8 cellular contexts compared by ENCODE assay signal in the genomic region with DNA sequence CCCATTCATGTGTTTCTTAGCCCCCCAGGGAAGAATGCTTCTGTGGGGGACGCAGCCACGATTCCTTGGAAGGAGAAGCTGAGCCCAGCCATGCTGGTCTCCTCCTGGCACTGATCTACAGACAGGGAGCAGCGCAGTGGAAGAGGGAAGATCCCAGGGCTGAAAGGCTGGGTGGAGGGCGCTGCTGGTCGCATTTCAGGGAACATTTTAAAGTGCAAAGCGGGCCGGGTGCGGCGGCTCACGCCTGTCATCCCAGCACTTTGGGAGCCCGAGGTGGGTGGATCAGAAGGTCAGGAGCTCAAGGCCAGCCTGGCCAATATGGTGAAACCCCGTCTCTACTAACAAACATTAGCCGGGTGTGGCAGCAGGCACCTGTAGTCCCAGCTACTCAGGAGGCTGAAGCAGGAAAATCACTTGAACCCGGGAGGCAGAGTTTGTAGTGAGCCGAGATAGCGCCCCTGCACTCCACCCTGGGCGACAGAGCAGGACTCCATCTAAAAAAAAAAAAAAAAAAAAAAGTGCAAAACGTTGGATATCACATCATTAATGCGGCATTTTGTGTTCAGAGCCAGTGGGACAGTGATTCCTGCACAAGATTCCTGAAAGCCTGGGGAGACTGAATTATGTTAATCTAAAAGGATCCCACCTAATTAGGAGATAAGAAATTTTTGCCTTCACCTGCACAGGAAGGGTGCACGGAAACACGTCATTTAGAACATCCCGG. TPM values are rescaled to one million over a fixed set of nuclear protein-coding genes. Genes with fewer than 3 reads are reported as not detected.
DNase-seq lines count a peak whose midpoint lies in the region; ATAC-seq and TF ChIP-seq lines count a peak whose summit lies in the region.

No MANE protein-coding gene starts in this region.

- no peaks in the 10 kb centered on the region for H3K9me3 ChIP-seq in iPS-18c (ENCODE audit: control insufficient read depth, insufficient read depth, low read length)
- no peaks in the 10 kb centered on the region for H3K9me3 ChIP-seq in stomach smooth muscle (ENCODE audit: control insufficient read depth in 2 of 2, low read length in 2 of 2)

- intact Hi-C loops in activated B cell treated with CpG ODN at 0.5 μM for 24 hours (cut with micrococcal nuclease), result loop anchor here (1.0 kb wide), 1 partner anchor 447 kb away; a partner anchor contains a TSS

- POLR2A ChIA-PET in activated B cell treated with CpG ODN at 0.5 μM for 24 hours (lab: Charles Lee), result interaction anchor here (0.6 to 1.5 kb wide), 4 partner anchors 301 to 658 kb away, joined by 3 to 5 read pairs (median 3); a partner anchor contains a TSS

- H3K27ac Mint-ChIP-seq in T-helper 2 cell treated with Interferon-gamma antibody and Interleukin-4, amounts not matched to agents 5 μg/mL and 100 μg/mL, for 36 hours, result peak overlapping the region; percentile 63
- peak overlapping the region; percentile 50 for H3K27ac Mint-ChIP-seq in activated B cell treated with CpG ODN at 0.5 μM for 24 hours

- H3K4me3 ChIP-seq in iPS-18c (ENCODE audit: insufficient read depth, low read depth, low read length), result peak overlapping the region; percentile 72; the same call in 1 of the 2 replicates
- H3K4me3 ChIP-seq in stomach smooth muscle (ENCODE audit: low read length in 2 of 2), result peak overlapping the region; percentile 75 to 85

- H3K4me3 Mint-ChIP-seq in T-helper 2 cell treated with Interferon-gamma antibody and Interleukin-4, amounts not matched to agents 5 μg/mL and 100 μg/mL, for 36 hours, result peak overlapping the region; percentile 82
- peak overlapping the region; percentile 83 for H3K4me3 Mint-ChIP-seq in activated B cell treated with CpG ODN at 0.5 μM for 24 hours

- peak overlapping the region; percentile 71 to 86 for H3K9ac ChIP-seq in stomach smooth muscle (ENCODE audit: low read length in 2 of 2)

- peaks cover 12% of the 10 kb centered on the region for H3K36me3 Mint-ChIP-seq in T-helper 2 cell treated with Interferon-gamma antibody and Interleukin-4, amounts not matched to agents 5 μg/mL and 100 μg/mL, for 36 hours (ENCODE audit: low read depth)
- peaks cover 11% of the 10 kb centered on the region for H3K36me3 Mint-ChIP-seq in activated B cell treated with CpG ODN at 0.5 μM for 24 hours (ENCODE audit: low read depth)

- H3K27ac ChIP-seq in stomach smooth muscle (ENCODE audit: low read length), result no peak overlapping the region

- no peaks in the 10 kb centered on the region for H3K27me3 ChIP-seq in stomach smooth muscle (ENCODE audit: control insufficient read depth in 1 of 2, insufficient read depth in 2 of 2, low read length in 2 of 2)

- TF ChIP-seq CTCF in activated B cell treated with CpG ODN at 0.5 μM for 24 hours (IDR thresholded peaks at IDR 0.05), result no peak

- peaks cover 7 to 10% of the 10 kb centered on the region in 2 donors for H3K36me3 ChIP-seq in stomach smooth muscle (ENCODE audit: control insufficient read depth in 2 of 2, insufficient read depth in 2 of 2, low read length in 2 of 2)

- H3K27me3 Mint-ChIP-seq in T-helper 2 cell treated with Interferon-gamma antibody and Interleukin-4, amounts not matched to agents 5 μg/mL and 100 μg/mL, for 36 hours (ENCODE audit: low read depth), result peaks cover 5% of the 10 kb centered on the region
- no peaks in the 10 kb centered on the region for H3K27me3 Mint-ChIP-seq in activated B cell treated with CpG ODN at 0.5 μM for 24 hours

- H3K4me1 ChIP-seq in stomach smooth muscle (ENCODE audit: control insufficient read depth, insufficient read depth, low read length), result peaks cover 39% of the 10 kb centered on the region

- CTCF ChIA-PET in activated B cell treated with CpG ODN at 0.5 μM for 24 hours (lab: Charles Lee), result no interaction called here

- H3K9me3 Mint-ChIP-seq in T-helper 2 cell treated with Interferon-gamma antibody and Interleukin-4, amounts not matched to agents 5 μg/mL and 100 μg/mL, for 36 hours, result no peaks in the 10 kb centered on the region
- no peaks in the 10 kb centered on the region for H3K9me3 Mint-ChIP-seq in activated B cell treated with CpG ODN at 0.5 μM for 24 hours

- no peak for ATAC-seq in activated B cell treated with CpG ODN at 0.5 μM for 24 hours (ENCODE audit: low read depth)
- no peak for ATAC-seq in GM18907 (IDR thresholded peaks at IDR 0.05; ENCODE audit: unreplicated experiment)

- H3K4me1 Mint-ChIP-seq in T-helper 2 cell treated with Interferon-gamma antibody and Interleukin-4, amounts not matched to agents 5 μg/mL and 100 μg/mL, for 36 hours (ENCODE audit: low read depth), result peaks cover 12% of the 10 kb centered on the region
- H3K4me1 Mint-ChIP-seq in activated B cell treated with CpG ODN at 0.5 μM for 24 hours, result peaks cover 44% of the 10 kb centered on the region

- no peak for DNase-seq in T-helper 2 cell treated with Interferon-gamma antibody and Interleukin-4, amounts not matched to agents 5 μg/mL and 100 μg/mL, for 36 hours (ENCODE audit: low spot score)
- no peak for DNase-seq in T-helper 2 cell
- no peak for DNase-seq in activated B cell treated with CpG ODN at 0.5 μM for 24 hours
- DNase-seq in NCI-H748 treated with DMSO at 0.1 percent for 48 hours (lab: John Stamatoyannopoulos, UW), result no peak
- DNase-seq in stimulated activated CD4-positive, alpha-beta T cell treated with anti-CD3 and anti-CD28 coated beads, Interleukin-4, amount 100 ng/mL, for 4 hours, result no peak

RNA-seq across cellular contexts. Expression of a gene that starts 0.6 kb away (rescaled TPM):
- 35.1 and 36.6 TPM in 2 replicates for total RNA-seq in activated B cell treated with CpG ODN at 0.5 μM for 24 hours

RNA-seq across cellular contexts. Expression of a gene that starts 43.9 kb away (rescaled TPM):
- total RNA-seq in activated B cell treated with CpG ODN at 0.5 μM for 24 hours, result 5.3 and 6.8 TPM in 2 replicates
